ENCODE assay signal across 21 cellular contexts in genomic region chr6:152585236-152585635, GRCh38.
"Had no signal": no experiment of that assay in that cellular context is flagged by ENCODE, and none has a peak within 500 bp of the region (broad histone marks: within the 10 kb centered on the region; RNA-seq: fewer than 3 reads in every experiment).

No MANE protein-coding gene starts in this region.

- H3K4me1 Mint-ChIP-seq: mesothelial cell of epicardium had no signal

- H3K27ac Mint-ChIP-seq: dendritic cell treated with granulocyte-macrophage colony-stimulating factor and Interleukin-4, amounts not matched to agents 40 ng/mL and 50 ng/mL, for 4 days; mesothelial cell of epicardium had no signal

- H3K4me3 ChIP-seq: colonic mucosa, esophagus muscularis mucosa, gastrocnemius medialis, heart right ventricle, left lung, lower lobe of right lung, mucosa of descending colon had no signal

- H3K4me3 Mint-ChIP-seq: dendritic cell treated with granulocyte-macrophage colony-stimulating factor and Interleukin-4, amounts not matched to agents 40 ng/mL and 50 ng/mL, for 4 days; effector memory CD8-positive, alpha-beta T cell; mesothelial cell of epicardium had no signal

- H3K4me1 ChIP-seq: colonic mucosa, esophagus muscularis mucosa, gastrocnemius medialis, lower lobe of right lung had no signal

- H3K36me3 Mint-ChIP-seq: mesothelial cell of epicardium had no signal

- H3K27ac ChIP-seq: colonic mucosa, esophagus muscularis mucosa, gastrocnemius medialis, heart right ventricle, left lung, lower lobe of right lung had no signal

- H3K9me3 Mint-ChIP-seq: dendritic cell treated with granulocyte-macrophage colony-stimulating factor and Interleukin-4, amounts not matched to agents 40 ng/mL and 50 ng/mL, for 4 days; effector memory CD8-positive, alpha-beta T cell; mesothelial cell of epicardium had no signal

- H3K36me3 ChIP-seq: colonic mucosa, esophagus muscularis mucosa, gastrocnemius medialis, heart right ventricle, left lung, lower lobe of right lung had no signal

- DNase-seq: cerebellar nuclear complex; colonic mucosa; cortex of kidney; effector CD8-positive, alpha-beta T cell; effector memory CD8-positive, alpha-beta T cell; foreskin fibroblast; foreskin melanocyte; gastrocnemius medialis; glutamatergic neuron; head of caudate nucleus; heart right ventricle; hippocampal formation; left cardiac atrium; left lung; left ventricle myocardium superior; lower lobe of right lung; mesenchymal stem cell; mucosa of descending colon had no signal

- H3K27me3 ChIP-seq: colonic mucosa, esophagus muscularis mucosa, gastrocnemius medialis, heart right ventricle, left lung had no signal

- ATAC-seq: effector memory CD8-positive, alpha-beta T cell; gastrocnemius medialis; heart right ventricle; left cardiac atrium; left lung; left ventricle myocardium superior; lower lobe of right lung; mucosa of descending colon had no signal

- H3K9me3 ChIP-seq: colonic mucosa, esophagus muscularis mucosa, gastrocnemius medialis, heart right ventricle, left lung, lower lobe of right lung, mucosa of descending colon had no signal

- H3K27me3 Mint-ChIP-seq: dendritic cell treated with granulocyte-macrophage colony-stimulating factor and Interleukin-4, amounts not matched to agents 40 ng/mL and 50 ng/mL, for 4 days; effector memory CD8-positive, alpha-beta T cell had no signal
